18 cellular contexts compared by ENCODE assay signal in genomic region chr10:126917975-126918908, GRCh38. TPM values are rescaled to one million over a fixed set of nuclear protein-coding genes. Genes with fewer than 3 reads are reported as not detected.
DNase-seq lines count a peak whose midpoint lies in the region; ATAC-seq and TF ChIP-seq lines count a peak whose summit lies in the region.
"Had no signal": no experiment of that assay in that cellular context is flagged by ENCODE, and none has a peak within 500 bp of the region (broad histone marks: within the 10 kb centered on the region; RNA-seq: fewer than 3 reads in every experiment).

No MANE protein-coding gene starts in this region.

- H3K27ac ChIP-seq in SK-N-SH (ENCODE audit: low read depth in 2 of 2, low read length in 1 of 2): peak overlapping the region in 1 of 2 experiments; percentile 17; a peak in 2 of 4 replicates
- H3K27ac ChIP-seq in suprapubic skin: peak overlapping the region; percentile 22

- CTCF ChIA-PET in SK-N-SH (lab: Yijun Ruan, JAX) (interaction anchor here (1.6 kb wide), 1 partner anchor 11 kb away, joined by 5 read pairs; no protein-coding TSS in a partner anchor), Caco-2 (lab: Charles Lee) (no interaction called here)

- TF ChIP-seq RAD21 in SK-N-SH (IDR thresholded peaks at IDR 0.05; ENCODE audit: low read length): no peak

- no peak overlapping the region for H3K27ac Mint-ChIP-seq in Caco-2 (ENCODE audit: unreplicated experiment)
- H3K27ac Mint-ChIP-seq: activated CD8-positive, alpha-beta T cell treated with anti-CD3 and anti-CD28 coated beads, Interleukin-2, amount 10 ng/mL, durations not matched to agents 7 days and 5 days; CD4-positive, alpha-beta T cell had no signal

- no peak for TF ChIP-seq POLR2A in suprapubic skin (IDR thresholded peaks at IDR 0.05)

- H3K79me2 ChIP-seq in SK-N-SH (ENCODE audit: insufficient read depth): peaks cover 97% of the 10 kb centered on the region

- H3K9me3 Mint-ChIP-seq in Caco-2 (ENCODE audit: unreplicated experiment): no peaks in the 10 kb centered on the region

- H3F3A ChIP-seq in SK-N-SH (replicated peaks; ENCODE audit: insufficient read depth): no peaks in the 10 kb centered on the region

- no peak; the same call in 2 of the 3 replicates for ATAC-seq in SK-N-SH treated with all-trans-retinoic acid at 6 μM for 48 hours
- ATAC-seq: activated CD8-positive, alpha-beta T cell treated with anti-CD3 and anti-CD28 coated beads, Interleukin-2, amount 10 ng/mL, durations not matched to agents 7 days and 5 days; GM23338 had no signal

- no peak overlapping the region for H3K4me2 ChIP-seq in SK-N-SH
- H3K4me2 ChIP-seq: GM23338 had no signal

- H3K9me3 ChIP-seq in SK-N-SH: no peaks in the 10 kb centered on the region
- H3K9me3 ChIP-seq in suprapubic skin: no peaks in the 10 kb centered on the region
- H3K9me3 ChIP-seq in Caco-2: no peaks in the 10 kb centered on the region
- H3K9me3 ChIP-seq: tibial nerve had no signal

- no peaks in the 10 kb centered on the region for H3K27me3 Mint-ChIP-seq in Caco-2 (ENCODE audit: insufficient read depth, unreplicated experiment)
- H3K27me3 Mint-ChIP-seq: CD4-positive, alpha-beta T cell had no signal

- no peak overlapping the region for H2AFZ ChIP-seq in SK-N-SH (ENCODE audit: low read depth)
- H2AFZ ChIP-seq: GM23338 had no signal

- H3K4me3 ChIP-seq in SK-N-SH (ENCODE audit: low read depth in 2 of 2, low read length in 1 of 2): no peak overlapping the region
- no peak overlapping the region for H3K4me3 ChIP-seq in suprapubic skin
- H3K4me3 ChIP-seq in Caco-2 (ENCODE audit: low read depth, low read length): no peak overlapping the region
- H3K4me3 ChIP-seq: GM23338, tibial nerve had no signal

- no peaks in the 10 kb centered on the region for H3K9me2 ChIP-seq in SK-N-SH

- peaks cover 17% of the 10 kb centered on the region for H3K36me3 Mint-ChIP-seq in Caco-2 (ENCODE audit: insufficient read depth, unreplicated experiment)

- intact Hi-C loops in Caco-2 (cut with micrococcal nuclease; ENCODE audit: unreplicated experiment): no loop called here

- no peak overlapping the region for H3K9ac ChIP-seq in SK-N-SH

- WGBS in SK-N-SH (ENCODE audit: low lambda C conversion rate): 90% methylated on average over 14 of the region's 24 CpGs
- 55% methylated on average over 10 of the region's 24 CpGs for WGBS in suprapubic skin

- peaks cover 57% of the 10 kb centered on the region for H4K20me1 ChIP-seq in SK-N-SH (ENCODE audit: insufficient read depth)

- no TSS peak for BruUV-seq in Caco-2 (replicated peaks; lab: Mats Ljungman, UMichigan)

- POLR2A ChIA-PET in SK-N-SH (lab: Yijun Ruan, JAX) (no interaction called here), Caco-2 (lab: Charles Lee) (no interaction called here)

- no peak overlapping the region for H3K4me3 Mint-ChIP-seq in Caco-2 (ENCODE audit: unreplicated experiment)
- H3K4me3 Mint-ChIP-seq: activated CD8-positive, alpha-beta T cell treated with anti-CD3 and anti-CD28 coated beads, Interleukin-2, amount 10 ng/mL, durations not matched to agents 7 days and 5 days; CD4-positive, alpha-beta T cell; GM23338 had no signal

- H3K4me1 Mint-ChIP-seq in Caco-2 (ENCODE audit: low read depth, unreplicated experiment): no peaks in the 10 kb centered on the region

- H3K36me3 ChIP-seq in SK-N-SH (replicated peaks in 1 of 2; ENCODE audit: control insufficient read depth in 1 of 2, insufficient read depth in 2 of 2, low read length in 1 of 2) (peaks cover 4 to 13% of the 10 kb centered on the region in 2 experiments), suprapubic skin (no peaks in the 10 kb centered on the region), Caco-2 (ENCODE audit: control insufficient read depth, insufficient read depth, low read length) (no peaks in the 10 kb centered on the region; the same call in 1 of the 2 replicates)
- H3K36me3 ChIP-seq: tibial nerve had no signal

- DNase-seq in SK-N-SH: peak; percentile 60
- peak; percentile 68 for DNase-seq in globus pallidus (ENCODE audit: low spot score)
- peak; percentile 63 for DNase-seq in midbrain (lab: John Stamatoyannopoulos, UW)
- peak in 1 of 2 donors; percentile 52 for DNase-seq in suprapubic skin (ENCODE audit: low spot score in 2 of 2)
- no peak for DNase-seq in activated CD4-positive, alpha-beta T cell treated with anti-CD3 and anti-CD28 coated beads, Interleukin-2, amount 50 U/mL, for 1 hour
- no peak for DNase-seq in SIG-M5 treated with dmso at 0.1 percent for 504 hours (lab: John Stamatoyannopoulos, UW; ENCODE audit: unreplicated experiment)
- no peak for DNase-seq in Caco-2
- DNase-seq: activated CD8-positive, alpha-beta T cell treated with anti-CD3 and anti-CD28 coated beads, Interleukin-2, amount 10 ng/mL, durations not matched to agents 7 days and 5 days; amniotic stem cell; CD4-positive, alpha-beta T cell; cortex of kidney; NCI-H187; NCI-H526 treated with DMSO at 0.1 percent for 48 hours; OCI-M1; stimulated activated CD4-positive, alpha-beta T cell treated with anti-CD3 and anti-CD28 coated beads, Interleukin-2, amount 100 ng/mL, for 48 hours had no signal

- TF ChIP-seq CTCF in SK-N-SH (IDR thresholded peaks at IDR 0.05): no peak
- no peak for TF ChIP-seq CTCF in suprapubic skin (IDR thresholded peaks at IDR 0.05)
- TF ChIP-seq CTCF in Caco-2 (IDR thresholded peaks at IDR 0.05; ENCODE audit: insufficient read depth in 1 of 2, low read depth in 1 of 2, low read length in 1 of 2, severe bottlenecking in 1 of 2, unreplicated experiment in 1 of 2): no peak

- H3K4me1 ChIP-seq in SK-N-SH (ENCODE audit: control insufficient read depth in 1 of 2, insufficient read depth in 2 of 2, low read depth in 1 of 2, low read length in 1 of 2) (peaks cover 0 to 21% of the 10 kb centered on the region in 2 experiments; a peak in 1 of 4 replicates), suprapubic skin (peaks cover 27% of the 10 kb centered on the region), Caco-2 (no peaks in the 10 kb centered on the region)

- no peak for TF ChIP-seq EP300 in SK-N-SH (IDR thresholded peaks at IDR 0.05; ENCODE audit: borderline replicate concordance in 1 of 2, low read depth in 1 of 2, low read length in 1 of 2)
- no peak for TF ChIP-seq EP300 in suprapubic skin (IDR thresholded peaks at IDR 0.05)

- no peaks in the 10 kb centered on the region for H3K27me3 ChIP-seq in SK-N-SH (ENCODE audit: insufficient read depth)
- no peaks in the 10 kb centered on the region for H3K27me3 ChIP-seq in suprapubic skin
- no peaks in the 10 kb centered on the region for H3K27me3 ChIP-seq in Caco-2 (replicated peaks; ENCODE audit: control insufficient read depth, insufficient read depth, low read length)
- H3K27me3 ChIP-seq: tibial nerve had no signal

TF ChIP-seq in SK-N-SH, 30 proteins besides CTCF, POLR2A, EP300 and RAD21 (continues in another document):
- TF ChIP-seq, protein P1, sequence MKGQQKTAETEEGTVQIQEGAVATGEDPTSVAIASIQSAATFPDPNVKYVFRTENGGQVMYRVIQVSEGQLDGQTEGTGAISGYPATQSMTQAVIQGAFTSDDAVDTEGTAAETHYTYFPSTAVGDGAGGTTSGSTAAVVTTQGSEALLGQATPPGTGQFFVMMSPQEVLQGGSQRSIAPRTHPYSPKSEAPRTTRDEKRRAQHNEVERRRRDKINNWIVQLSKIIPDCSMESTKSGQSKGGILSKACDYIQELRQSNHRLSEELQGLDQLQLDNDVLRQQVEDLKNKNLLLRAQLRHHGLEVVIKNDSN (IDR thresholded peaks at IDR 0.05; ENCODE audit: borderline replicate concordance, low read depth): no peak
- TF ChIP-seq GABPA (IDR thresholded peaks at IDR 0.05; ENCODE audit: low read depth): no peak
- TF ChIP-seq, protein P2, sequence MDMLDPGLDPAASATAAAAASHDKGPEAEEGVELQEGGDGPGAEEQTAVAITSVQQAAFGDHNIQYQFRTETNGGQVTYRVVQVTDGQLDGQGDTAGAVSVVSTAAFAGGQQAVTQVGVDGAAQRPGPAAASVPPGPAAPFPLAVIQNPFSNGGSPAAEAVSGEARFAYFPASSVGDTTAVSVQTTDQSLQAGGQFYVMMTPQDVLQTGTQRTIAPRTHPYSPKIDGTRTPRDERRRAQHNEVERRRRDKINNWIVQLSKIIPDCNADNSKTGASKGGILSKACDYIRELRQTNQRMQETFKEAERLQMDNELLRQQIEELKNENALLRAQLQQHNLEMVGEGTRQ (IDR thresholded peaks at IDR 0.05; ENCODE audit: borderline replicate concordance, low read depth, low read length): no peak
- TF ChIP-seq POLR2AphosphoS5 (IDR thresholded peaks at IDR 0.05; ENCODE audit: low read depth, low read length): no peak
- TF ChIP-seq MEF2A (IDR thresholded peaks at IDR 0.05; ENCODE audit: borderline replicate concordance, low read depth): no peak
- no peak for TF ChIP-seq EZH2phosphoT487 (IDR thresholded peaks at IDR 0.05; ENCODE audit: borderline replicate concordance, low read depth)
- TF ChIP-seq ELF1 (IDR thresholded peaks at IDR 0.05): no peak

TF ChIP-seq in SK-N-SH treated with all-trans-retinoic acid at 6 μM for 48 hours, 23 proteins besides CTCF, POLR2A, EP300 and RAD21 (continues in another document):
- TF ChIP-seq ZFP30 (CRISPR knock-in tag; IDR thresholded peaks at IDR 0.05): no peak
- TF ChIP-seq GLIS3 (CRISPR knock-in tag; IDR thresholded peaks at IDR 0.05): no peak
- no peak for TF ChIP-seq ZNF565 (CRISPR knock-in tag; conservative IDR thresholded peaks at IDR 0.05; ENCODE audit: low read depth)
- no peak for TF ChIP-seq PATZ1 (CRISPR knock-in tag; IDR thresholded peaks at IDR 0.05; ENCODE audit: borderline replicate concordance)
- TF ChIP-seq ZNF8 (CRISPR knock-in tag; IDR thresholded peaks at IDR 0.05): no peak

RNA-seq across cellular contexts. Expression of gene DOCK1, which starts 13.0 kb away (rescaled TPM):
- 15.5 and 15.6 TPM in 2 replicates for polyA plus RNA-seq in SK-N-SH (2012; rRNA removed)
- 20.8 and 21.1 TPM in 2 replicates for polyA plus RNA-seq in SK-N-SH (2012; cell fraction: cytosol; rRNA removed)
- polyA plus RNA-seq in SK-N-SH (2012; cell fraction: nucleus; rRNA removed): 15.1 and 19.9 TPM in 2 replicates
- total RNA-seq in suprapubic skin (100 to 1,000 TPM in 1 of 4 donors, 10 to 100 TPM in 3; 60.6 to 136 (median 92.7) TPM), Caco-2 (2022) (82.2 and 83.5 TPM in 2 replicates)
- total RNA-seq: activated CD8-positive, alpha-beta T cell treated with anti-CD3 and anti-CD28 coated beads, Interleukin-2, amount 10 ng/mL, durations not matched to agents 7 days and 5 days; CD4-positive, alpha-beta T cell had no signal

Comparison
In these comparisons a context has a peak if more than half of its experiments do, and no peak if none do; other contexts are left out.
1. DNase-seq: peak in SK-N-SH (single experiment), globus pallidus (single experiment) and midbrain (single experiment); none in activated CD4-positive, alpha-beta T cell treated with anti-CD3 and anti-CD28 coated beads, Interleukin-2, amount 50 U/mL, for 1 hour (single experiment), SIG-M5 treated with dmso at 0.1 percent for 504 hours (single experiment) and Caco-2 (0 of 2).